ENCODE assay signal across 13 cellular contexts in the genomic region with DNA sequence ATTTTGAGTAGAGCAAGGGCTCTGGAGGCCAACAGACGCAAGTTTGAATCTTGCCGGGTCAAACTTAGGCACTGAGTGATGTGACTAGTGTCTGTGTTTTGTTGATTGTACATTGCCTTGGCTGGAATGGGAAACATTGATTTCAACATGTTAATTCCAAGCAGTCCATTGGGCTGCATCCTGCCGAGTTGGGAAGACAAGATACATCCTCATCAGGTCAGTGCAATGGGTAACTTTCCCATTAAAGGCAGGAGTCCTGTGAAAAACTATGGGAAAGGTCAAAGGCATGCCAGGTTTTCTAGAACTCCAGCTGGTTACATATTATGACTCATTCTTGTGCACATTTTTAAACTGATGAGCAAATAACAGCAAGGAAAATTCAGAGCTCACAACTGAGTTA.
DNase-seq lines count a peak whose midpoint lies in the region; TF ChIP-seq lines count a peak whose summit lies in the region.
"Had no signal": no experiment of that assay in that cellular context is flagged by ENCODE, and none has a peak within 500 bp of the region (broad histone marks: within the 10 kb centered on the region; RNA-seq: fewer than 3 reads in every experiment).

No MANE protein-coding gene starts in this region.

- WGBS in SK-N-SH (ENCODE audit: low lambda C conversion rate): 61% methylated on average over 3 of the region's 3 CpGs

- H3K9me3 ChIP-seq in SK-N-SH (no peaks in the 10 kb centered on the region), skeletal muscle satellite cell (replicated peaks; ENCODE audit: low read length) (no peaks in the 10 kb centered on the region), Peyer's patch (no peaks in the 10 kb centered on the region)
- no peaks in the 10 kb centered on the region for H3K9me3 ChIP-seq in CD8-positive, alpha-beta memory T cell (ENCODE audit: low read length)
- H3K9me3 ChIP-seq: prostate gland had no signal

- no peak overlapping the region for H3K27ac Mint-ChIP-seq in CD8-positive, alpha-beta memory T cell

- H3K36me3 Mint-ChIP-seq in CD8-positive, alpha-beta memory T cell: no peaks in the 10 kb centered on the region

- peaks cover 0 to 1% of the 10 kb centered on the region in 2 donors for H3K27me3 Mint-ChIP-seq in CD8-positive, alpha-beta memory T cell

- H3F3A ChIP-seq in SK-N-SH (replicated peaks; ENCODE audit: insufficient read depth): peaks cover 8% of the 10 kb centered on the region

- no peak overlapping the region for H3K4me3 Mint-ChIP-seq in CD8-positive, alpha-beta memory T cell

- H3K27me3 ChIP-seq in SK-N-SH (ENCODE audit: insufficient read depth) (no peaks in the 10 kb centered on the region), skeletal muscle satellite cell (ENCODE audit: control insufficient read depth, insufficient read depth, low read length) (no peaks in the 10 kb centered on the region), Peyer's patch (no peaks in the 10 kb centered on the region)
- no peaks in the 10 kb centered on the region for H3K27me3 ChIP-seq in CD8-positive, alpha-beta memory T cell (ENCODE audit: insufficient read depth, low read length, poor library complexity, severe bottlenecking)

- peaks cover 0 to 5% of the 10 kb centered on the region in 2 experiments; a peak in 1 of 4 replicates for H3K4me1 ChIP-seq in SK-N-SH (ENCODE audit: control insufficient read depth in 1 of 2, insufficient read depth in 2 of 2, low read depth in 1 of 2, low read length in 1 of 2)
- H3K4me1 ChIP-seq in skeletal muscle satellite cell (ENCODE audit: control insufficient read depth, insufficient read depth, low read length): peaks cover 30% of the 10 kb centered on the region
- peaks cover 21% of the 10 kb centered on the region for H3K4me1 ChIP-seq in CD8-positive, alpha-beta memory T cell (ENCODE audit: insufficient read depth, low read length)
- no peaks in the 10 kb centered on the region for H3K4me1 ChIP-seq in Peyer's patch
- H3K4me1 ChIP-seq: prostate gland had no signal

- H3K4me2 ChIP-seq in SK-N-SH (peak overlapping the region; percentile 45; the same call in 1 of the 2 replicates), skeletal muscle satellite cell (ENCODE audit: low read length) (peak overlapping the region; percentile 43)

- DNase-seq in DMS 273 (lab: John Stamatoyannopoulos, UW; ENCODE audit: unreplicated experiment) (peak; percentile 21), DMS 273 treated with DMSO at 0.1 percent for 48 hours (lab: John Stamatoyannopoulos, UW) (no peak), SK-N-SH (no peak), fibroblast of mammary gland (ENCODE audit: low read depth) (peak; percentile 97), 8988T (no peak), Peyer's patch (no peak)
- no peak for DNase-seq in CD8-positive, alpha-beta memory T cell
- DNase-seq: islet precursor cell, KG1, NCI-H526 treated with DMSO at 0.1 percent for 48 hours had no signal

- CTCF ChIA-PET in SK-N-SH (lab: Yijun Ruan, JAX): interaction anchor here (1.4 to 1.7 kb wide), 2 partner anchors 10 to 191 kb away, joined by 3 read pairs; no protein-coding TSS in a partner anchor
- CTCF ChIA-PET in CD8-positive, alpha-beta memory T cell (lab: Charles Lee): no interaction called here

- H3K9ac ChIP-seq in SK-N-SH (no peak overlapping the region), skeletal muscle satellite cell (ENCODE audit: low read depth, low read length) (no peak overlapping the region)

- no peaks in the 10 kb centered on the region for H3K9me3 Mint-ChIP-seq in CD8-positive, alpha-beta memory T cell

- H3K36me3 ChIP-seq in SK-N-SH (replicated peaks in 1 of 2; ENCODE audit: control insufficient read depth in 1 of 2, insufficient read depth in 2 of 2, low read length in 1 of 2): no peaks in the 10 kb centered on the region
- no peaks in the 10 kb centered on the region for H3K36me3 ChIP-seq in skeletal muscle satellite cell (ENCODE audit: insufficient read depth, low read length)
- no peaks in the 10 kb centered on the region for H3K36me3 ChIP-seq in CD8-positive, alpha-beta memory T cell (ENCODE audit: insufficient read depth, low read length)
- H3K36me3 ChIP-seq in Peyer's patch: no peaks in the 10 kb centered on the region
- H3K36me3 ChIP-seq: prostate gland had no signal

- H2AFZ ChIP-seq in SK-N-SH (ENCODE audit: low read depth): peak overlapping the region; percentile 26; the same call in 1 of the 2 replicates

- no peak for TF ChIP-seq CTCF in SK-N-SH (IDR thresholded peaks at IDR 0.05)
- no peak for TF ChIP-seq CTCF in fibroblast of mammary gland (conservative IDR thresholded peaks at IDR 0.05; ENCODE audit: control insufficient read depth, insufficient read depth, low read depth, low read length)
- TF ChIP-seq CTCF in Peyer's patch (IDR thresholded peaks at IDR 0.05): no peak

- H3K4me1 Mint-ChIP-seq in CD8-positive, alpha-beta memory T cell: peaks cover 0 to 5% (median 0%) of the 10 kb centered on the region in 3 donors

- H3K79me2 ChIP-seq in SK-N-SH (ENCODE audit: insufficient read depth): no peaks in the 10 kb centered on the region

- no peak for TF ChIP-seq POLR2A in Peyer's patch (IDR thresholded peaks at IDR 0.05)

- TF ChIP-seq EP300 in SK-N-SH (IDR thresholded peaks at IDR 0.05; ENCODE audit: borderline replicate concordance in 1 of 2, low read depth in 1 of 2, low read length in 1 of 2): peak in 1 of 2 experiments; percentile 23; a peak in 1 of 4 replicates

- H3K4me3 ChIP-seq in SK-N-SH (ENCODE audit: low read depth in 2 of 2, low read length in 1 of 2): no peak overlapping the region
- H3K4me3 ChIP-seq in fibroblast of mammary gland (ENCODE audit: control insufficient read depth, low read depth, low read length): no peak overlapping the region
- peak overlapping the region; percentile 9 for H3K4me3 ChIP-seq in skeletal muscle satellite cell (ENCODE audit: low read length)
- H3K4me3 ChIP-seq in CD8-positive, alpha-beta memory T cell (ENCODE audit: low read length): no peak overlapping the region
- H3K4me3 ChIP-seq in Peyer's patch: no peak overlapping the region
- H3K4me3 ChIP-seq: prostate gland had no signal

- no peaks in the 10 kb centered on the region for H3K9me2 ChIP-seq in SK-N-SH

- H4K20me1 ChIP-seq in SK-N-SH (ENCODE audit: insufficient read depth): no peaks in the 10 kb centered on the region

- no peak for TF ChIP-seq RAD21 in SK-N-SH (IDR thresholded peaks at IDR 0.05; ENCODE audit: low read length)

- POLR2A ChIA-PET in SK-N-SH (lab: Yijun Ruan, JAX): no interaction called here
- POLR2A ChIA-PET in CD8-positive, alpha-beta memory T cell (lab: Charles Lee): no interaction called here

- peak overlapping the region in 1 of 2 experiments; percentile 64; a peak in 2 of 4 replicates for H3K27ac ChIP-seq in SK-N-SH (ENCODE audit: low read depth in 2 of 2, low read length in 1 of 2)
- H3K27ac ChIP-seq in CD8-positive, alpha-beta memory T cell (ENCODE audit: low read depth, low read length): no peak overlapping the region
- H3K27ac ChIP-seq in Peyer's patch: no peak overlapping the region
- H3K27ac ChIP-seq: 22Rv1, prostate gland had no signal

TF ChIP-seq in SK-N-SH, 30 proteins besides CTCF, POLR2A, EP300 and RAD21:
- no peak for TF ChIP-seq MAX (IDR thresholded peaks at IDR 0.05; ENCODE audit: low read depth)
- TF ChIP-seq POLR2AphosphoS5 (IDR thresholded peaks at IDR 0.05; ENCODE audit: low read depth, low read length): no peak
- peak; percentile 83 for TF ChIP-seq FOSL2 (IDR thresholded peaks at IDR 0.05; ENCODE audit: borderline replicate concordance, low read depth)
- TF ChIP-seq, protein P1, sequence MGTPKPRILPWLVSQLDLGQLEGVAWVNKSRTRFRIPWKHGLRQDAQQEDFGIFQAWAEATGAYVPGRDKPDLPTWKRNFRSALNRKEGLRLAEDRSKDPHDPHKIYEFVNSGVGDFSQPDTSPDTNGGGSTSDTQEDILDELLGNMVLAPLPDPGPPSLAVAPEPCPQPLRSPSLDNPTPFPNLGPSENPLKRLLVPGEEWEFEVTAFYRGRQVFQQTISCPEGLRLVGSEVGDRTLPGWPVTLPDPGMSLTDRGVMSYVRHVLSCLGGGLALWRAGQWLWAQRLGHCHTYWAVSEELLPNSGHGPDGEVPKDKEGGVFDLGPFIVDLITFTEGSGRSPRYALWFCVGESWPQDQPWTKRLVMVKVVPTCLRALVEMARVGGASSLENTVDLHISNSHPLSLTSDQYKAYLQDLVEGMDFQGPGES (IDR thresholded peaks at IDR 0.05; ENCODE audit: low read depth, low read length): no peak
- no peak for TF ChIP-seq MXI1 (IDR thresholded peaks at IDR 0.05; ENCODE audit: low read depth, low read length)
- TF ChIP-seq SMC3 (IDR thresholded peaks at IDR 0.05; ENCODE audit: low read depth, low read length): no peak
- no peak for TF ChIP-seq MEF2A (IDR thresholded peaks at IDR 0.05; ENCODE audit: borderline replicate concordance, low read depth)
- TF ChIP-seq RXRA (IDR thresholded peaks at IDR 0.05; ENCODE audit: borderline replicate concordance, low read depth): peak; percentile 74; the same call in 1 of the 2 replicates
- TF ChIP-seq, protein P2, sequence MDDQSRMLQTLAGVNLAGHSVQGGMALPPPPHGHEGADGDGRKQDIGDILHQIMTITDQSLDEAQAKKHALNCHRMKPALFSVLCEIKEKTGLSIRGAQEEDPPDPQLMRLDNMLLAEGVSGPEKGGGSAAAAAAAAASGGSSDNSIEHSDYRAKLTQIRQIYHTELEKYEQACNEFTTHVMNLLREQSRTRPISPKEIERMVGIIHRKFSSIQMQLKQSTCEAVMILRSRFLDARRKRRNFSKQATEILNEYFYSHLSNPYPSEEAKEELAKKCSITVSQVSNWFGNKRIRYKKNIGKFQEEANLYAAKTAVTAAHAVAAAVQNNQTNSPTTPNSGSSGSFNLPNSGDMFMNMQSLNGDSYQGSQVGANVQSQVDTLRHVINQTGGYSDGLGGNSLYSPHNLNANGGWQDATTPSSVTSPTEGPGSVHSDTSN (IDR thresholded peaks at IDR 0.05): peak; percentile 27; the same call in 1 of the 2 replicates
- no peak for TF ChIP-seq NFIC (IDR thresholded peaks at IDR 0.05; ENCODE audit: borderline replicate concordance)
- TF ChIP-seq JUND (IDR thresholded peaks at IDR 0.05): peak; percentile 66
- TF ChIP-seq GATA2 (CRISPR knock-in tag; IDR thresholded peaks at IDR 0.05): no peak
- no peak for TF ChIP-seq RCOR1 (IDR thresholded peaks at IDR 0.05; ENCODE audit: low read length)
- TF ChIP-seq TCF12 (IDR thresholded peaks at IDR 0.05): peak; percentile 64

Comparison
In these comparisons a context has a peak if more than half of its experiments do, and no peak if none do; other contexts are left out.
1. DNase-seq: peak in DMS 273 (single experiment) and fibroblast of mammary gland (single experiment); none in DMS 273 treated with DMSO at 0.1 percent for 48 hours (single experiment), SK-N-SH (single experiment), 8988T (single experiment), CD8-positive, alpha-beta memory T cell (0 of 5) and Peyer's patch (0 of 3).